ENCODE assay signal across 17 cellular contexts in the genomic region with DNA sequence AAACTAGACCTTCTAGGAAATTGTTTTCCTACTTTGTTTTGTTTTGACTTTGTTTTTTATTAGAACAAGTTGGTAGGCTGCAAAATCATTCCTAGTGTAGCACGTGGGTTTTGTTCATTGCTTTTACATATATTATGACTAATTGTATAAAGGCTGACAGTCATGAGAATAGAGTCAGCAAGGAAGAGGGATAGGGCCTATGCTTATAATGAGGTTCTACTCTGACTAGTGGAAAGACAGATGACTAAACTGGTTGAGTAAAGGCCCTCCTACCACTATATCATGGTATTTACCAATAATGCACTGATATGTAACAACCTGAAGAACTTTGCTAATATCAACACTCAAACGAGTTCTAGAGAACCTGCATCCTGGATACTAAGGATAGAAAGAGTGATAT.
"Had no signal": no experiment of that assay in that cellular context is flagged by ENCODE, and none has a peak within 500 bp of the region (broad histone marks: within the 10 kb centered on the region; RNA-seq: fewer than 3 reads in every experiment).

No MANE protein-coding gene starts in this region.

- ATAC-seq: mucosa of descending colon; SK-N-SH treated with all-trans-retinoic acid at 6 μM for 48 hours; stimulated activated naive B cell treated with anti-CD40 and anti-IgM and Interleukin-4, amounts not matched to agents 10 μg/mL and 1 μg/mL and 100 μg/mL, for 72 hours; T-cell had no signal

- FAIRE-seq: endometrium had no signal

- H3K4me1 Mint-ChIP-seq: naive B cell; neural crest cell; stimulated activated naive B cell treated with anti-CD40 and anti-IgM and Interleukin-4, amounts not matched to agents 10 μg/mL and 1 μg/mL and 100 μg/mL, for 72 hours; T-cell had no signal

- H3K27ac Mint-ChIP-seq: activated T-cell treated with anti-CD3 and anti-CD28 coated beads, Interleukin-2, amount 50 U/mL, for 24 hours; naive B cell; stimulated activated naive B cell treated with anti-CD40 and anti-IgM and Interleukin-4, amounts not matched to agents 10 μg/mL and 1 μg/mL and 100 μg/mL, for 72 hours; T-cell had no signal

- H3K36me3 Mint-ChIP-seq: naive B cell; stimulated activated naive B cell treated with anti-CD40 and anti-IgM and Interleukin-4, amounts not matched to agents 10 μg/mL and 1 μg/mL and 100 μg/mL, for 72 hours; T-cell had no signal

- H3K4me3 Mint-ChIP-seq: activated T-cell treated with anti-CD3 and anti-CD28 coated beads, Interleukin-2, amount 50 U/mL, for 24 hours; naive B cell; neural crest cell; stimulated activated naive B cell treated with anti-CD40 and anti-IgM and Interleukin-4, amounts not matched to agents 10 μg/mL and 1 μg/mL and 100 μg/mL, for 72 hours; T-cell had no signal

- DNase-seq: activated CD4-positive, CD25-positive, alpha-beta regulatory T cell; activated gamma-delta T cell; activated T-cell treated with anti-CD3 and anti-CD28 coated beads, Interleukin-2, amount 50 U/mL, for 24 hours; anterior cingulate cortex; mesenchymal stem cell; mucosa of descending colon; naive B cell; retina; spleen; stimulated activated CD4-positive, alpha-beta T cell treated with anti-CD3 and anti-CD28 coated beads, Interleukin-4, amount 100 ng/mL, for 4 hours; stimulated activated naive B cell treated with anti-CD40 and anti-IgM and Interleukin-4, amounts not matched to agents 10 μg/mL and 1 μg/mL and 100 μg/mL, for 72 hours; T-cell; T-helper 9 cell; thyroid gland had no signal

- H3K9me3 Mint-ChIP-seq: activated T-cell treated with anti-CD3 and anti-CD28 coated beads, Interleukin-2, amount 50 U/mL, for 24 hours; neural crest cell; stimulated activated naive B cell treated with anti-CD40 and anti-IgM and Interleukin-4, amounts not matched to agents 10 μg/mL and 1 μg/mL and 100 μg/mL, for 72 hours; T-cell had no signal
